ENCODE assay signal across 8 cellular contexts in the genomic region with DNA sequence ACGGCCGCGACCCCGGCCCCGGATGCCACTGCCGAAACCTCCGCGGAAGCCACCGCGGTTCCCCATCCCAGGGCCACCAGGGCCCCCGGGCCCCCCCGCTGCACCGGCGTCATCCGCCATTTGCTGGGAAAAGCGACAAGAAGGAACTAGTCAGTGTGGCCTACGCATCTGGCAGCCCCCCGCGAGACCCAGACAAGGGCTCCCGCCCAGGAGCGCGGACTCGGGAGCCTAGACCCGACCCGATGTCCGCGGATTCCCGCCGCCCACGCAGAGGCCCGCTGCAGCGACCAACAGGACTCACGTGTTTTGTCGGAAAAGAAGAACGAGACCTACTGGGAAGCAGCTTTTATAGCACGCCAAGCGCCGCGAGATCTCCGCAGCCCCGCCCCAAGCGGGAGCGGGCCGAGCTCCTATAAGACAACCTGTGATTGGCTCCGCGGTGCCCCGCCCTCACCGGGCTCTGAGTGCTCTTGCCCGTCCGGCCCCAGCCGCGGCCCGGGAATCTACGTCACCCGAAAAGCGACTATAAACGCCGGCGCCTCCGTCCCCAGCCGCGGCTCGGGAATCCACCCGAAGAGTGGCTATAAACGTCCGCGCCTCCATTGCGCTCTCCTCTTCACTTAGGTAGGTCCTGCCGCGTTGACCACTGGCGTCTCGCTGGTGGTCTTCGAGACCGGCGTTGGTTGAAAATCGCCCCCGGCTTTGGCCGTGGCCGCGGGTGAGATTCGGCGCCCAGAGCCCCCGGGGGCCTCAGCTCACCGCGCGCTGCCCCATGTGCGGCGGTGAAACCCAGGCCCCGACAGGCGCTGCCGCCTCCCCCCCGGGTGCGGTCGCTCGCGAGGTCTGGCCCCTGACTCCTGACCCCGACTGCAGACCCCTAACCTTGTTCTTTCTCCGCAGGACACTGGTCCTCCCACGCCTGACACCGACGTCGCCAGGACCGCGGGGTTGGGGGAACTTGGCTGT. TPM values are rescaled to one million over a fixed set of nuclear protein-coding genes. Genes with fewer than 3 reads are reported as not detected.
DNase-seq lines count a peak whose midpoint lies in the region; ATAC-seq and TF ChIP-seq lines count a peak whose summit lies in the region.

A gene (minus strand): TSS at position 321 of the 966 bp plus-strand sequence. CDS start 201 bp downstream, at position 120.

- H3K9me2 ChIP-seq in DOHH2 (replicated peaks; ENCODE audit: control insufficient read depth, low read length): no peaks in the 10 kb centered on the region

- H3K27ac Mint-ChIP-seq in activated T-helper 17 cell treated with anti-CD3 and anti-CD28 coated beads, Interleukin-2, amount 50 U/mL, for 72 hours: peak within 1 kb of the TSS; percentile 84
- H3K27ac Mint-ChIP-seq in naive thymus-derived CD8-positive, alpha-beta T cell: peak within 1 kb of the TSS; percentile 96 to 99 (median 97)

- peak within 1 kb of the TSS; percentile 100 for H3K4me3 ChIP-seq in DOHH2 (ENCODE audit: low read length)
- peak within 1 kb of the TSS; percentile 96 for H3K4me3 ChIP-seq in LNCaP clone FGC (ENCODE audit: low read depth, low read length)

- H3K9me3 ChIP-seq in DOHH2 (ENCODE audit: control insufficient read depth, insufficient read depth, low read length): no peaks in the 10 kb centered on the region

- peak; percentile 96 for ATAC-seq in activated T-helper 17 cell treated with anti-CD3 and anti-CD28 coated beads, Interleukin-2, amount 50 U/mL, for 72 hours (replicated peaks)
- peak; percentile 88 to 93 for ATAC-seq in naive thymus-derived CD8-positive, alpha-beta T cell

- peak within 1 kb of the TSS; percentile 89 for H3K4me3 Mint-ChIP-seq in activated T-helper 17 cell treated with anti-CD3 and anti-CD28 coated beads, Interleukin-2, amount 50 U/mL, for 72 hours
- peak within 1 kb of the TSS; percentile 89 to 97 (median 94) for H3K4me3 Mint-ChIP-seq in naive thymus-derived CD8-positive, alpha-beta T cell

- H3K79me2 ChIP-seq in DOHH2 (ENCODE audit: control insufficient read depth, low read length): peaks cover 63% of the 10 kb centered on the region

- H3K9me3 Mint-ChIP-seq in activated T-helper 17 cell treated with anti-CD3 and anti-CD28 coated beads, Interleukin-2, amount 50 U/mL, for 72 hours: no peaks in the 10 kb centered on the region
- no peaks in the 10 kb centered on the region for H3K9me3 Mint-ChIP-seq in naive thymus-derived CD8-positive, alpha-beta T cell

- H3K4me1 ChIP-seq in DOHH2 (ENCODE audit: control insufficient read depth, low read length): peaks cover 36% of the 10 kb centered on the region

- POLR2A ChIA-PET in RWPE1 (lab: Yijun Ruan, JAX; ENCODE audit: low non-redundant PET): interaction anchor here (0.5 to 1.9 kb wide), 8 partner anchors 13 to 82 kb away, joined by 3 to 8 read pairs (median 3); a partner anchor contains a TSS
- POLR2A ChIA-PET in naive thymus-derived CD8-positive, alpha-beta T cell (lab: Charles Lee): interaction anchor here (0.6 to 7.9 kb wide), 50 partner anchors 9 to 1328 kb away, joined by 3 to 89 read pairs (median 4); a partner anchor contains a TSS

- H3K27ac ChIP-seq in DOHH2 (ENCODE audit: low read depth, low read length): peak within 1 kb of the TSS; percentile 91
- peak within 1 kb of the TSS; percentile 94 for H3K27ac ChIP-seq in RWPE1

- H3K27me3 ChIP-seq in DOHH2 (ENCODE audit: control insufficient read depth, low read length): no peaks in the 10 kb centered on the region

- DNase-seq in GOT3 (lab: John Stamatoyannopoulos, UW): peak; percentile 97
- DNase-seq in LNCaP clone FGC (ENCODE audit: low read depth): peak; percentile 93
- peak; percentile 98 for DNase-seq in RWPE1 (ENCODE audit: low spot score)
- DNase-seq in fibroblast of gingiva (ENCODE audit: low read depth): peak; percentile 98
- DNase-seq in naive thymus-derived CD8-positive, alpha-beta T cell: peak; percentile 95 to 100 (median 98)
- DNase-seq in stimulated activated naive CD4-positive, alpha-beta T cell (lab: John Stamatoyannopoulos, UW): peak; percentile 96 to 99 (median 98)

- H3K4me2 ChIP-seq in DOHH2 (ENCODE audit: low read length): peak within 1 kb of the TSS; percentile 99

- peaks cover 43% of the 10 kb centered on the region for H3F3A ChIP-seq in DOHH2 (ENCODE audit: control insufficient read depth, insufficient read depth)

- peaks cover 14% of the 10 kb centered on the region for H3K4me1 Mint-ChIP-seq in activated T-helper 17 cell treated with anti-CD3 and anti-CD28 coated beads, Interleukin-2, amount 50 U/mL, for 72 hours
- H3K4me1 Mint-ChIP-seq in naive thymus-derived CD8-positive, alpha-beta T cell: peaks cover 24 to 48% (median 48%) of the 10 kb centered on the region in 4 donors

- peaks cover 71% of the 10 kb centered on the region for H3K36me3 ChIP-seq in DOHH2 (ENCODE audit: control insufficient read depth, low read length)

- H3K36me3 Mint-ChIP-seq in activated T-helper 17 cell treated with anti-CD3 and anti-CD28 coated beads, Interleukin-2, amount 50 U/mL, for 72 hours (ENCODE audit: low read depth): peaks cover 69% of the 10 kb centered on the region
- H3K36me3 Mint-ChIP-seq in naive thymus-derived CD8-positive, alpha-beta T cell: peaks cover 4 to 33% (median 14%) of the 10 kb centered on the region in 3 donors

- no peaks in the 10 kb centered on the region for H3K27me3 Mint-ChIP-seq in activated T-helper 17 cell treated with anti-CD3 and anti-CD28 coated beads, Interleukin-2, amount 50 U/mL, for 72 hours
- H3K27me3 Mint-ChIP-seq in naive thymus-derived CD8-positive, alpha-beta T cell: no peaks in the 10 kb centered on the region

- H4K20me1 ChIP-seq in DOHH2 (ENCODE audit: control insufficient read depth, insufficient read depth, low read depth, low read length): peaks cover 10% of the 10 kb centered on the region

- CTCF ChIA-PET in RWPE1 (lab: Yijun Ruan, JAX): interaction anchor here (0.6 to 0.7 kb wide), 2 partner anchors 29 to 46 kb away, joined by 3 read pairs; no protein-coding TSS in a partner anchor

- TF ChIP-seq CTCF in DOHH2 (IDR thresholded peaks at IDR 0.05; ENCODE audit: low read depth, low read length, poor library complexity, severe bottlenecking) (no peak), LNCaP clone FGC (IDR thresholded peaks at IDR 0.05; ENCODE audit: control insufficient read depth, extremely low read depth, insufficient read depth) (no peak), RWPE1 (conservative IDR thresholded peaks at IDR 0.05; ENCODE audit: low read depth) (no peak)

RNA-seq across cellular contexts. Expression of the gene that starts here (rescaled TPM):
- total RNA-seq in activated T-helper 17 cell treated with anti-CD3 and anti-CD28 coated beads, Interleukin-2, amount 50 U/mL, for 72 hours: 1,000 to 10,000 TPM; 4,570 to 4,579 TPM
- total RNA-seq in naive thymus-derived CD8-positive, alpha-beta T cell: 1,000 to 10,000 TPM; 3,016 to 3,025 TPM
- polyA plus RNA-seq in naive thymus-derived CD8-positive, alpha-beta T cell: 1,000 to 10,000 TPM; 6,506 to 7,644 (median 7,481) TPM

Comparison
In these comparisons a context has a peak if more than half of its experiments do, and no peak if none do; other contexts are left out.
1. Peak in every context shown above with its lines: DNase-seq, ATAC-seq, H3K4me3 ChIP-seq and H3K27ac ChIP-seq.